Comparison of ENCODE assay signal across 2 cellular contexts in genomic region chr16:28301620-28302019, GRCh38.
TF ChIP-seq lines count a peak whose summit lies in the region.

No MANE protein-coding gene starts in this region.

TF ChIP-seq in HepG2, 621 proteins besides CTCF, POLR2A, EP300 and RAD21:
- TF ChIP-seq USF2 (IDR thresholded peaks at IDR 0.05; ENCODE audit: low read depth, low read length) (no peak), USF2 (CRISPR knock-in tag; IDR thresholded peaks at IDR 0.05; ENCODE audit: borderline replicate concordance) (no peak), ZNF629 (CRISPR knock-in tag; conservative IDR thresholded peaks at IDR 0.05) (peak; percentile 61)

TF ChIP-seq in HEK293, 187 proteins besides CTCF, POLR2A, EP300 and RAD21 (continued from another document):
- TF ChIP-seq, protein P1, sequence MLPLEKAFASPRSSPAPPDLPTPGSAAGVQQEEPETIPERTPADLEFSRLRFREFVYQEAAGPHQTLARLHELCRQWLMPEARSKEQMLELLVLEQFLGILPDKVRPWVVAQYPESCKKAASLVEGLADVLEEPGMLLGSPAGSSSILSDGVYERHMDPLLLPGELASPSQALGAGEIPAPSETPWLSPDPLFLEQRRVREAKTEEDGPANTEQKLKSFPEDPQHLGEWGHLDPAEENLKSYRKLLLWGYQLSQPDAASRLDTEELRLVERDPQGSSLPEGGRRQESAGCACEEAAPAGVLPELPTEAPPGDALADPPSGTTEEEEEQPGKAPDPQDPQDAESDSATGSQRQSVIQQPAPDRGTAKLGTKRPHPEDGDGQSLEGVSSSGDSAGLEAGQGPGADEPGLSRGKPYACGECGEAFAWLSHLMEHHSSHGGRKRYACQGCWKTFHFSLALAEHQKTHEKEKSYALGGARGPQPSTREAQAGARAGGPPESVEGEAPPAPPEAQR (tag by site-specific recombination; IDR thresholded peaks at IDR 0.05): no peak
